1 cellular context compared by ENCODE assay signal in the genomic region with DNA sequence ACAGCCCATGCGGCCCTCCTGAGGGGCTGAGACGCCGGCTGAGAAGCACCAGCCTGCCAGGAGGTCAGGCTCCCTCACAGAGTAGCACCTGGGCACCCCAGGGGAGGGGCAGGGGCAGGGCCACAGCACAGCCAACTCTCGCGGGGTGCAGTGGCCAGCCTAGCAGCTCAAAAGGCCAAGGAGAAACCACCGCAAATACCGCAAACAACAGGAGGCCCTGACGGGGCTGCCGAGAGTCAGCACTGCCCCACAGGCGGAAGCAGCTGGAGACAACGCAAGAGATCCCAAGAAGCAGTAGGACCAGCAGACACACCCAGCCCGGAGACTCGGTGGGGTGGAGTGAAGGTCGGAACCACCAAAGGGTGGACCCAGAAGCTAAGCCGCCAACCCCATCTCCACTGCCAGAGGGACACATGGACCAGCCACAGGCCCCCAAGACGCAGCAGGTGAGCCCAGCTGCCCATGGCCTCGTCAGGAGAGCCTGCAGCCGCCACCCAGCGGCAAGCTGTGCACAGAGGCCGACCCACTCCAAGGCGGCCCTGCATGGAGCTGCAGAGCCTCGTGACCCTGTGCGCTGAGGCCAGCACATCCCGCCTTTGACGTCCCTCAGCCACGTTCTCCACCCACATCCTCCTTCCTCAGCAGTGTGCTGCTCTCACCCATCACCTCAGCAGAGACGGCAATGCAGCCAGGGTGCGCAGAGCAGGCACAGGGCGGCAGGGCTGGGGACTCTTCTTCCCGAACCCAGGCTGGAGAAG.
TF ChIP-seq lines count a peak whose summit lies in the region.

No MANE protein-coding gene starts in this region.

TF ChIP-seq in K562, 482 proteins besides CTCF, POLR2A, EP300 and RAD21:
- TF ChIP-seq, protein P1, sequence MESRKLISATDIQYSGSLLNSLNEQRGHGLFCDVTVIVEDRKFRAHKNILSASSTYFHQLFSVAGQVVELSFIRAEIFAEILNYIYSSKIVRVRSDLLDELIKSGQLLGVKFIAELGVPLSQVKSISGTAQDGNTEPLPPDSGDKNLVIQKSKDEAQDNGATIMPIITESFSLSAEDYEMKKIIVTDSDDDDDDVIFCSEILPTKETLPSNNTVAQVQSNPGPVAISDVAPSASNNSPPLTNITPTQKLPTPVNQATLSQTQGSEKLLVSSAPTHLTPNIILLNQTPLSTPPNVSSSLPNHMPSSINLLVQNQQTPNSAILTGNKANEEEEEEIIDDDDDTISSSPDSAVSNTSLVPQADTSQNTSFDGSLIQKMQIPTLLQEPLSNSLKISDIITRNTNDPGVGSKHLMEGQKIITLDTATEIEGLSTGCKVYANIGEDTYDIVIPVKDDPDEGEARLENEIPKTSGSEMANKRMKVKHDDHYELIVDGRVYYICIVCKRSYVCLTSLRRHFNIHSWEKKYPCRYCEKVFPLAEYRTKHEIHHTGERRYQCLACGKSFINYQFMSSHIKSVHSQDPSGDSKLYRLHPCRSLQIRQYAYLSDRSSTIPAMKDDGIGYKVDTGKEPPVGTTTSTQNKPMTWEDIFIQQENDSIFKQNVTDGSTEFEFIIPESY (CRISPR knock-in tag; IDR thresholded peaks at IDR 0.05): peak; percentile 50; the same call in 1 of the 2 replicates
- TF ChIP-seq PHF21A (IDR thresholded peaks at IDR 0.05; ENCODE audit: borderline replicate concordance, low read depth): no peak
- peak; percentile 52 for TF ChIP-seq RBM22 (IDR thresholded peaks at IDR 0.05; ENCODE audit: low read depth, low read length, poor library complexity, severe bottlenecking)
- no peak for TF ChIP-seq ZNF76 (CRISPR knock-in tag; IDR thresholded peaks at IDR 0.05; ENCODE audit: borderline replicate concordance)
- no peak for TF ChIP-seq ATF7 (IDR thresholded peaks at IDR 0.05)
- TF ChIP-seq, protein P2, sequence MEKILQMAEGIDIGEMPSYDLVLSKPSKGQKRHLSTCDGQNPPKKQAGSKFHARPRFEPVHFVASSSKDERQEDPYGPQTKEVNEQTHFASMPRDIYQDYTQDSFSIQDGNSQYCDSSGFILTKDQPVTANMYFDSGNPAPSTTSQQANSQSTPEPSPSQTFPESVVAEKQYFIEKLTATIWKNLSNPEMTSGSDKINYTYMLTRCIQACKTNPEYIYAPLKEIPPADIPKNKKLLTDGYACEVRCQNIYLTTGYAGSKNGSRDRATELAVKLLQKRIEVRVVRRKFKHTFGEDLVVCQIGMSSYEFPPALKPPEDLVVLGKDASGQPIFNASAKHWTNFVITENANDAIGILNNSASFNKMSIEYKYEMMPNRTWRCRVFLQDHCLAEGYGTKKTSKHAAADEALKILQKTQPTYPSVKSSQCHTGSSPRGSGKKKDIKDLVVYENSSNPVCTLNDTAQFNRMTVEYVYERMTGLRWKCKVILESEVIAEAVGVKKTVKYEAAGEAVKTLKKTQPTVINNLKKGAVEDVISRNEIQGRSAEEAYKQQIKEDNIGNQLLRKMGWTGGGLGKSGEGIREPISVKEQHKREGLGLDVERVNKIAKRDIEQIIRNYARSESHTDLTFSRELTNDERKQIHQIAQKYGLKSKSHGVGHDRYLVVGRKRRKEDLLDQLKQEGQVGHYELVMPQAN (IDR thresholded peaks at IDR 0.05; ENCODE audit: borderline replicate concordance): no peak
- TF ChIP-seq, protein P3, sequence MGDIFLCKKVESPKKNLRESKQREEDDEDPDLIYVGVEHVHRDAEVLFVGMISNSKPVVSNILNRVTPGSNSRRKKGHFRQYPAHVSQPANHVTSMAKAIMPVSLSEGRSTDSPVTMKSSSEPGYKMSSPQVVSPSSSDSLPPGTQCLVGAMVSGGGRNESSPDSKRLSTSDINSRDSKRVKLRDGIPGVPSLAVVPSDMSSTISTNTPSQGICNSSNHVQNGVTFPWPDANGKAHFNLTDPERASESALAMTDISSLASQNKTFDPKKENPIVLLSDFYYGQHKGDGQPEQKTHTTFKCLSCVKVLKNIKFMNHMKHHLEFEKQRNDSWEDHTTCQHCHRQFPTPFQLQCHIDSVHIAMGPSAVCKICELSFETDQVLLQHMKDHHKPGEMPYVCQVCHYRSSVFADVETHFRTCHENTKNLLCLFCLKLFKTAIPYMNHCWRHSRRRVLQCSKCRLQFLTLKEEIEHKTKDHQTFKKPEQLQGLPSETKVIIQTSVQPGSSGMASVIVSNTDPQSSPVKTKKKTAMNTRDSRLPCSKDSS (IDR thresholded peaks at IDR 0.05; ENCODE audit: low read depth, partially characterized antibody): no peak
TF ChIP-seq in K562: peak in this region for 2.
